Comparison of ENCODE assay signal across 8 cellular contexts in the genomic region with DNA sequence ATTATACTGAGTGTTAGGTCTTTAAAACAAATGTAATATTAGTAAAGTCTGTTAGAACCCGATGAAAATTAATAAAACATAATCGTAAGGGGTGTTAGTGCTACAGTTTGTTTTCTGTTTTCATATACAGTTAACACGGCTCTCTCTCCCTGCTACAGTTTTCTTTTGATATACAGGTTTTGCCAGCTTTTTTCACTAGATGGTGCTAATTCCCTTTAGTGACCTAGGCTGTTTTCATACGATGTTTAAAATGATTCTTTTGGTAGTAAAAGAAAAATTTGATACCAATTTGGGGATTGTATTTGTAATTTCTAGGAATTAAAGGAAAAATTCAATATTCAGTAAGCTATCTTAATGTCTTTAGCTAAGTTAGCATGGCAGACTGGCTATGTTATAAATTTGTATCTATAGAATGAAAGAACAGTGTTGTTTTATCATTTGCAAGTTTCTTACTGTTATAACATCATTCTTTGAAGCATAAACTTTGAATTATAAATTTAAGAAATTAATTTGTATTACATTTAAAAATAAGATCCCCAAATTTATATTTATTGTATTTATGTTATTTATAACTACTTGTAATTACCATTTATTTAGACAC. TPM values are rescaled to one million over a fixed set of nuclear protein-coding genes. Genes with fewer than 3 reads are reported as not detected.
A peak's percentile ranks its signal among the peaks of the same experiment; 100 is the strongest.
DNase-seq lines count a peak whose midpoint lies in the region; ATAC-seq, FAIRE-seq and TF ChIP-seq lines count a peak whose summit lies in the region.

No MANE protein-coding gene starts in this region.

- peaks cover 15% of the 10 kb centered on the region for H3K4me1 ChIP-seq in suprapubic skin

- H3K4me1 Mint-ChIP-seq in immature natural killer cell = peaks cover 5 to 9% of the 10 kb centered on the region in 2 donors
- H3K4me1 Mint-ChIP-seq in activated CD4-positive, alpha-beta memory T cell treated with anti-CD3 and anti-CD28 coated beads for 36 hours (ENCODE audit: low read depth) = peaks cover 7% of the 10 kb centered on the region

- intact Hi-C loops in activated CD4-positive, alpha-beta memory T cell treated with anti-CD3 and anti-CD28 coated beads for 36 hours (cut with micrococcal nuclease) = loop anchor here (1.0 to 10.0 kb wide), 2 partner anchors 114 to 776 kb away; no protein-coding TSS in a partner anchor

- no peaks in the 10 kb centered on the region for H3K27me3 ChIP-seq in suprapubic skin

- H3K36me3 Mint-ChIP-seq in immature natural killer cell = peaks cover 12 to 24% (median 19%) of the 10 kb centered on the region in 3 donors
- peaks cover 2% of the 10 kb centered on the region for H3K36me3 Mint-ChIP-seq in activated CD4-positive, alpha-beta memory T cell treated with anti-CD3 and anti-CD28 coated beads for 36 hours

- DNase-seq in AG09319 (ENCODE audit: extremely low read depth, low read depth) (peak; percentile 20), GM18507 (ENCODE audit: extremely low spot score, insufficient read length, low read depth) (no peak), NCI-H345 treated with DMSO at 0.1 percent for 48 hours (lab: John Stamatoyannopoulos, UW; ENCODE audit: unreplicated experiment) (peak; percentile 22), astrocyte of the hippocampus (ENCODE audit: low read depth, low spot score) (peak; percentile 72), immature natural killer cell (peak; percentile 18 to 36 (median 31)), suprapubic skin (ENCODE audit: low spot score in 2 of 2) (no peak)
- DNase-seq in activated CD4-positive, alpha-beta memory T cell treated with anti-CD3 and anti-CD28 coated beads for 36 hours = no peak

- H3K27me3 Mint-ChIP-seq in immature natural killer cell (ENCODE audit: low read depth in 3 of 3) = no peaks in the 10 kb centered on the region
- no peaks in the 10 kb centered on the region for H3K27me3 Mint-ChIP-seq in activated CD4-positive, alpha-beta memory T cell treated with anti-CD3 and anti-CD28 coated beads for 36 hours

- H3K9me3 ChIP-seq in suprapubic skin = no peaks in the 10 kb centered on the region

- H3K27ac Mint-ChIP-seq in immature natural killer cell = peak overlapping the region in 1 of 6 donors; percentile 20
- no peak overlapping the region for H3K27ac Mint-ChIP-seq in activated CD4-positive, alpha-beta memory T cell treated with anti-CD3 and anti-CD28 coated beads for 36 hours

- H3K4me3 Mint-ChIP-seq in immature natural killer cell = no peak overlapping the region
- H3K4me3 Mint-ChIP-seq in activated CD4-positive, alpha-beta memory T cell treated with anti-CD3 and anti-CD28 coated beads for 36 hours = no peak overlapping the region

- CTCF ChIA-PET in activated CD4-positive, alpha-beta memory T cell treated with anti-CD3 and anti-CD28 coated beads for 36 hours (lab: Charles Lee) = interaction anchor here (0.7 to 3.2 kb wide), 13 partner anchors 9 to 240 kb away, joined by 3 to 47 read pairs (median 3); partner anchors contain the start of gene APH1B

- H3K36me3 ChIP-seq in suprapubic skin = peaks cover 20% of the 10 kb centered on the region

- no peak for TF ChIP-seq EP300 in suprapubic skin (IDR thresholded peaks at IDR 0.05)

- H3K27ac ChIP-seq in suprapubic skin = no peak overlapping the region

- no peak overlapping the region for H3K4me3 ChIP-seq in suprapubic skin

- no peak for TF ChIP-seq POLR2A in suprapubic skin (IDR thresholded peaks at IDR 0.05)

- ATAC-seq in HG03025 (IDR thresholded peaks at IDR 0.05; ENCODE audit: low FRiP score, unreplicated experiment) = no peak

- FAIRE-seq in GM18507 (lab: Jason Lieb, UNC) = peak; percentile 76

- no peaks in the 10 kb centered on the region for H3K9me3 Mint-ChIP-seq in immature natural killer cell
- H3K9me3 Mint-ChIP-seq in activated CD4-positive, alpha-beta memory T cell treated with anti-CD3 and anti-CD28 coated beads for 36 hours = no peaks in the 10 kb centered on the region

- TF ChIP-seq CTCF in AG09319 (IDR thresholded peaks at IDR 0.05; ENCODE audit: low read depth, low read length) (peak; percentile 63), suprapubic skin (IDR thresholded peaks at IDR 0.05) (peak; percentile 34 to 60)

- POLR2A ChIA-PET in activated CD4-positive, alpha-beta memory T cell treated with anti-CD3 and anti-CD28 coated beads for 36 hours (lab: Charles Lee) = no interaction called here

- WGBS in suprapubic skin = 1% methylated on average over 4 of the region's 4 CpGs

RNA-seq across cellular contexts. Expression of gene APH1B, which starts 11.5 kb away (rescaled TPM):
- 1 to 10 TPM; 4.8 to 7.8 (median 5.7) TPM for polyA plus RNA-seq in immature natural killer cell
- 10 to 100 TPM in 1 of 4 donors, 1 to 10 TPM in 3; 4.5 to 12.1 (median 7.1) TPM for total RNA-seq in suprapubic skin
- 1 to 10 TPM; 6.6 to 7.0 TPM for total RNA-seq in activated CD4-positive, alpha-beta memory T cell treated with anti-CD3 and anti-CD28 coated beads for 36 hours

Comparison
In these comparisons a context has a peak if more than half of its experiments do, and no peak if none do; other contexts are left out.
1. DNase-seq: peak in AG09319 (single experiment), NCI-H345 treated with DMSO at 0.1 percent for 48 hours (single experiment), astrocyte of the hippocampus (single experiment) and immature natural killer cell (3 of 3); none in GM18507 (single experiment), suprapubic skin (0 of 2) and activated CD4-positive, alpha-beta memory T cell treated with anti-CD3 and anti-CD28 coated beads for 36 hours (single experiment).